Comparison of ENCODE assay signal across 24 cellular contexts in genomic region chr2:58271826-58272225, GRCh38.
"Had no signal": no experiment of that assay in that cellular context is flagged by ENCODE, and none has a peak within 500 bp of the region (broad histone marks: within the 10 kb centered on the region; RNA-seq: fewer than 3 reads in every experiment).

No MANE protein-coding gene starts in this region.

- H3K27me3 ChIP-seq: esophagus muscularis mucosa, foreskin keratinocyte, left lung, pancreas, spleen, uterus had no signal

- DNase-seq: activated CD4-positive, alpha-beta memory T cell treated with anti-CD3 and anti-CD28 coated beads, Interleukin-2, amount 10 ng/mL, durations not matched to agents 7 days and 5 days; activated CD4-positive, alpha-beta T cell treated with anti-CD3 and anti-CD28 coated beads for 48 hours; activated CD8-positive, alpha-beta memory T cell treated with anti-CD3 and anti-CD28 coated beads, Interleukin-2, amount 50 U/mL, for 48 hours; activated gamma-delta T cell treated with Interleukin-2 at 50 U/mL for 16 hours; activated naive CD4-positive, alpha-beta T cell treated with anti-CD3 and anti-CD28 coated beads, Interleukin-2, amount 50 U/mL, for 16 hours; activated T-cell treated with anti-CD3 and anti-CD28 coated beads, Interleukin-2, amount 50 U/mL, for 4 hours; amniotic stem cell; effector CD4-positive, alpha-beta T cell; left lung; lower lobe of right lung; naive B cell; nephron progenitor cell; pancreas; right cardiac atrium; spleen; stimulated activated naive CD4-positive, alpha-beta T cell; T-helper 9 cell; uterus; WERI-Rb-1 had no signal

- ATAC-seq: activated CD4-positive, CD25-positive, alpha-beta regulatory T cell treated with anti-CD3 and anti-CD28 coated beads, Interleukin-2, amount 50 U/mL, for 24 hours; activated T-cell treated with anti-CD3 and anti-CD28 coated beads, Interleukin-2, amount 50 U/mL, for 4 hours; activated T-helper 17 cell treated with anti-CD3 and anti-CD28 coated beads, Interleukin-2, amount 50 U/mL, for 72 hours; left lung; lower lobe of right lung; pancreas; right cardiac atrium had no signal

- H3K4me3 ChIP-seq: esophagus muscularis mucosa, left lung, lower lobe of right lung, pancreas, spleen, thoracic aorta, uterus had no signal

- H3K36me3 ChIP-seq: esophagus muscularis mucosa, left lung, lower lobe of right lung, pancreas, spleen, thoracic aorta, uterus, WERI-Rb-1 had no signal

- H3K9me3 ChIP-seq: esophagus muscularis mucosa, left lung, lower lobe of right lung, pancreas, spleen, thoracic aorta, uterus had no signal

- H3K4me1 ChIP-seq: esophagus muscularis mucosa, foreskin keratinocyte, left lung, lower lobe of right lung, pancreas, spleen, uterus had no signal

- H3K27ac ChIP-seq: esophagus muscularis mucosa, foreskin keratinocyte, left lung, lower lobe of right lung, pancreas, spleen, thoracic aorta, uterus, WERI-Rb-1 had no signal
